ENCODE assay signal across 10 cellular contexts in the genomic region with DNA sequence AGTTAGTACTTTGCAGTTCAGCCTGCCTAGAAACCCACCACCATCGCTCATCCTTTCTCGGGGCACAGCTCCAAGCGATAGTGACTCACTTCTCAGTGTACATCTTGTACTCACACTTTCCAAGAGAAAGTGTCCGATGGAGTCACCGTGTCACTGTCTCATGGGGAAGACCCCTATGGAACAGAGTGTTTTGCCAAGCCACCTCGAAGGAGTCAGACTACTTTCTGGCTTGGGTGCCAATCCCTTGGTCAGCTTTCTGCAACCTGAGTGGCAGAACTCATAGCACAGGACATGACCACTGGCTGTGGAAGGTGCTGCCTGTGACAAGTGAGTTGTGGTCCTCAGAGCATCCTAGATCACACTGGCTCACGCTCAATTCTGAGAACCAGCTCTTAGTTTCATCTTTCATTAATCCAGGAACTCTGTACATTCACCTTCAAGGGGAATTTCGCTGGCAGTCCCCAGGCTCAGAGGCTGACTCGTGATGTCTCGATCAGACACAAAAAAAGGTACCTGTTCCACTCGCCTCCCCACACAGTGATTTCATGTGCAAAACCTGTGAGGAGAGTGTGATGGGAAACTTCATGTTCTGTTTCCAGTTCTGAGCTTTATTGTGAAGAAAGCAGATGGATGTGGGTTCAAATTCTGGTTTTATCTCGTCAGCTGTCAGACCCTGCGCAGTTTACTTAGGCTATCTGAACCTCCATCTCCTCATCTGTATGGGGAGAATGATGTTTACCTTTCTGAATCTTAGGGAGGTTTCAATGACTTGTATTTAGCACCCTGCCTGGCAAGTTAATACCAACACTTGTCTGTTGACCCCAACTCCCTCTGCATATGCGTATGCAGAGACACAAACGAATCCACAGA.
DNase-seq lines count a peak whose midpoint lies in the region; ATAC-seq, FAIRE-seq and TF ChIP-seq lines count a peak whose summit lies in the region.
"Had no signal": no experiment of that assay in that cellular context is flagged by ENCODE, and none has a peak within 500 bp of the region (broad histone marks: within the 10 kb centered on the region; RNA-seq: fewer than 3 reads in every experiment).

No MANE protein-coding gene starts in this region.

- H3K27ac Mint-ChIP-seq in naive thymus-derived CD4-positive, alpha-beta T cell, result peak overlapping the region in 6 of 9 donors; percentile 17 to 92 (median 50)

- no peak for ATAC-seq in naive thymus-derived CD4-positive, alpha-beta T cell
- no peak for ATAC-seq in HG02571 (IDR thresholded peaks at IDR 0.05; ENCODE audit: unreplicated experiment)
- ATAC-seq: A549, heart right ventricle had no signal

- CTCF ChIA-PET in naive thymus-derived CD4-positive, alpha-beta T cell (lab: Charles Lee), result interaction anchor here (0.9 to 4.6 kb wide), 3 partner anchors 9 to 131 kb away, joined by 5 to 28 read pairs (median 6); no protein-coding TSS in a partner anchor

- no peak for TF ChIP-seq CTCF in BE2C (IDR thresholded peaks at IDR 0.05; ENCODE audit: low read depth, low read length)

- peaks cover 0 to 21% (median 4%) of the 10 kb centered on the region in 5 donors for H3K36me3 Mint-ChIP-seq in naive thymus-derived CD4-positive, alpha-beta T cell

- H3K27me3 Mint-ChIP-seq in naive thymus-derived CD4-positive, alpha-beta T cell, result no peaks in the 10 kb centered on the region

- H3K27me3 ChIP-seq in naive thymus-derived CD4-positive, alpha-beta T cell (ENCODE audit: control insufficient read depth in 2 of 2, insufficient read depth in 2 of 2, low read length in 2 of 2), result no peaks in the 10 kb centered on the region
- no peaks in the 10 kb centered on the region for H3K27me3 ChIP-seq in BE2C

- H3K4me3 Mint-ChIP-seq in naive thymus-derived CD4-positive, alpha-beta T cell, result peak overlapping the region in 1 of 10 donors; percentile 81

- H3K4me3 ChIP-seq in naive thymus-derived CD4-positive, alpha-beta T cell (ENCODE audit: low read length), result no peak overlapping the region
- no peak overlapping the region for H3K4me3 ChIP-seq in BE2C (ENCODE audit: low read depth, low read length)
- H3K4me3 ChIP-seq: A549, heart right ventricle had no signal

- peaks cover 0 to 13% (median 0%) of the 10 kb centered on the region in 11 donors for H3K9me3 Mint-ChIP-seq in naive thymus-derived CD4-positive, alpha-beta T cell

- peaks cover 23 to 33% of the 10 kb centered on the region in 2 donors for H3K4me1 ChIP-seq in naive thymus-derived CD4-positive, alpha-beta T cell (ENCODE audit: control insufficient read depth in 2 of 2, insufficient read depth in 2 of 2, low read length in 2 of 2)
- no peaks in the 10 kb centered on the region for H3K4me1 ChIP-seq in BE2C
- H3K4me1 ChIP-seq: A549 had no signal

- DNase-seq in activated naive CD4-positive, alpha-beta T cell treated with Interleukin-2 at 50 U/mL for 16 hours, result peak; percentile 73
- no peak for DNase-seq in activated naive CD4-positive, alpha-beta T cell (lab: John Stamatoyannopoulos, UW)
- peak; percentile 47 for DNase-seq in activated T-cell treated with anti-CD3 and anti-CD28 coated beads, Interleukin-2, amount 50 U/mL, for 1 hour
- DNase-seq in naive thymus-derived CD4-positive, alpha-beta T cell, result peak in 1 of 9 donors; percentile 68
- no peak for DNase-seq in urothelium cell line (ENCODE audit: low spot score)
- DNase-seq in NCI-H526 (lab: John Stamatoyannopoulos, UW), result no peak
- no peak for DNase-seq in BE2C
- DNase-seq: heart right ventricle had no signal

- peak; percentile 62 for FAIRE-seq in urothelium cell line (lab: Jason Lieb, UNC)
- FAIRE-seq: A549 had no signal

- H3K4me1 Mint-ChIP-seq in naive thymus-derived CD4-positive, alpha-beta T cell, result peaks cover 4 to 91% (median 29%) of the 10 kb centered on the region in 7 donors

- H3K27ac ChIP-seq in naive thymus-derived CD4-positive, alpha-beta T cell (ENCODE audit: low read depth, low read length), result no peak overlapping the region
- H3K27ac ChIP-seq: A549, heart right ventricle had no signal

- POLR2A ChIA-PET in naive thymus-derived CD4-positive, alpha-beta T cell (lab: Charles Lee), result interaction anchor here (2.1 kb wide), 1 partner anchor 122 kb away, joined by 10 read pairs; no protein-coding TSS in a partner anchor

- no peaks in the 10 kb centered on the region for H3K9me3 ChIP-seq in naive thymus-derived CD4-positive, alpha-beta T cell (ENCODE audit: control insufficient read depth in 2 of 3, low read length in 3 of 3)
- H3K9me3 ChIP-seq in BE2C, result no peaks in the 10 kb centered on the region

- intact Hi-C loops in naive thymus-derived CD4-positive, alpha-beta T cell (cut with micrococcal nuclease), result loop anchor here in 1 of 2 donors (2.0 to 10.0 kb wide), 2 partner anchors 19 to 389 kb away; a partner anchor contains a TSS

- no peaks in the 10 kb centered on the region for H3K36me3 ChIP-seq in naive thymus-derived CD4-positive, alpha-beta T cell (ENCODE audit: control insufficient read depth in 2 of 3, insufficient read depth in 3 of 3, low read length in 3 of 3)
- no peaks in the 10 kb centered on the region for H3K36me3 ChIP-seq in BE2C
- H3K36me3 ChIP-seq: heart right ventricle had no signal

Comparison
In these comparisons a context has a peak if more than half of its experiments do, and no peak if none do; other contexts are left out.
1. DNase-seq: peak in activated naive CD4-positive, alpha-beta T cell treated with Interleukin-2 at 50 U/mL for 16 hours (single experiment) and activated T-cell treated with anti-CD3 and anti-CD28 coated beads, Interleukin-2, amount 50 U/mL, for 1 hour (single experiment); none in activated naive CD4-positive, alpha-beta T cell (0 of 4), urothelium cell line (single experiment), NCI-H526 (0 of 2) and BE2C (single experiment).